ENCODE assay signal across 20 cellular contexts in genomic region chr14:55377236-55377635, GRCh38.
"Had no signal": no experiment of that assay in that cellular context is flagged by ENCODE, and none has a peak within 500 bp of the region (broad histone marks: within the 10 kb centered on the region; RNA-seq: fewer than 3 reads in every experiment).

No MANE protein-coding gene starts in this region.

- ATAC-seq: activated T-helper 17 cell treated with anti-CD3 and anti-CD28 coated beads, Interleukin-2, amount 50 U/mL, for 72 hours; heart left ventricle; T-cell had no signal

- H3K4me1 ChIP-seq: esophagus squamous epithelium, parathyroid adenoma had no signal

- DNase-seq: activated CD4-positive, alpha-beta T cell treated with anti-CD3 and anti-CD28 coated beads for 48 hours; activated CD8-positive, alpha-beta memory T cell treated with anti-CD3 and anti-CD28 coated beads for 24 hours; activated naive CD4-positive, alpha-beta T cell treated with anti-CD3 and anti-CD28 coated beads, Interleukin-2, amount 50 U/mL, for 16 hours; activated T-cell treated with anti-CD3 and anti-CD28 coated beads for 4 hours; esophagus squamous epithelium; foreskin melanocyte; heart left ventricle; left ventricle myocardium inferior; mesenchymal stem cell; retina; stimulated activated CD4-positive, alpha-beta T cell treated with anti-CD3 and anti-CD28 coated beads, Interleukin-15, amount 100 ng/mL, for 24 hours; stimulated activated CD4-positive, alpha-beta T cell treated with anti-CD3 and anti-CD28 coated beads, Interleukin-4, amount 100 ng/mL, for 24 hours; T-cell; tibial artery had no signal

- H3K9ac ChIP-seq: parathyroid adenoma had no signal

- H3K4me1 Mint-ChIP-seq: neural crest cell had no signal

- H3K27me3 ChIP-seq: esophagus squamous epithelium, heart left ventricle, SJSA1, tibial artery had no signal

- H3K79me2 ChIP-seq: parathyroid adenoma had no signal

- H3K27me3 Mint-ChIP-seq: activated T-helper 17 cell treated with anti-CD3 and anti-CD28 coated beads, Interleukin-2, amount 50 U/mL, for 72 hours; T-cell had no signal

- H3K9me3 ChIP-seq: esophagus squamous epithelium, heart left ventricle, left ventricle myocardium inferior, SJSA1, tibial artery had no signal

- H3K4me3 ChIP-seq: esophagus squamous epithelium, heart left ventricle, left ventricle myocardium inferior, SJSA1, tibial artery had no signal

- H2AFZ ChIP-seq: parathyroid adenoma had no signal

- FAIRE-seq: keratinocyte had no signal

- H3K4me3 Mint-ChIP-seq: activated T-helper 17 cell treated with anti-CD3 and anti-CD28 coated beads, Interleukin-2, amount 50 U/mL, for 72 hours; neural crest cell; T-cell had no signal

- H3K27ac Mint-ChIP-seq: activated T-helper 17 cell treated with anti-CD3 and anti-CD28 coated beads, Interleukin-2, amount 50 U/mL, for 72 hours had no signal

- H3K27ac ChIP-seq: esophagus squamous epithelium, heart left ventricle, left ventricle myocardium inferior, parathyroid adenoma, SJSA1, tibial artery, VCaP had no signal

- H3K9me3 Mint-ChIP-seq: activated T-helper 17 cell treated with anti-CD3 and anti-CD28 coated beads, Interleukin-2, amount 50 U/mL, for 72 hours; neural crest cell; T-cell had no signal
